8 cellular contexts compared by ENCODE assay signal in genomic region chr16:81513204-81514040, GRCh38.
DNase-seq lines count a peak whose midpoint lies in the region; ATAC-seq and TF ChIP-seq lines count a peak whose summit lies in the region.

No MANE protein-coding gene starts in this region.

- H3K27ac ChIP-seq in heart right ventricle (peak overlapping the region in 9 of 10 donors; percentile 7 to 77 (median 60)), skeletal muscle tissue (ENCODE audit: low read depth, low read length) (peak overlapping the region; percentile 54)

- TF ChIP-seq CTCF in heart right ventricle (IDR thresholded peaks at IDR 0.05): no peak

- H3K4me1 ChIP-seq in heart right ventricle: peaks cover 0 to 68% (median 50%) of the 10 kb centered on the region in 9 donors
- H3K4me1 ChIP-seq in skeletal muscle tissue (ENCODE audit: control insufficient read depth in 3 of 3, insufficient read depth in 3 of 3, low read length in 3 of 3): peaks cover 18 to 28% (median 18%) of the 10 kb centered on the region in 3 donors

- H3K36me3 ChIP-seq in MG63 (peaks cover 4% of the 10 kb centered on the region), heart right ventricle (peaks cover 0 to 4% (median 0%) of the 10 kb centered on the region in 9 donors), skeletal muscle tissue (ENCODE audit: control insufficient read depth in 3 of 3, insufficient read depth in 3 of 3, low read length in 3 of 3) (no peaks in the 10 kb centered on the region)

- intact Hi-C loops in heart right ventricle (cut with DNase I): no loop called here

- WGBS in heart right ventricle, 2 donors: 40 to 50% methylated on average over 21 of the region's 21 CpGs

- ATAC-seq in GM19463 (IDR thresholded peaks at IDR 0.05; ENCODE audit: unreplicated experiment) (peak; percentile 25), heart right ventricle (peak; percentile 72 to 88 (median 78)), HG03457 (IDR thresholded peaks at IDR 0.05; ENCODE audit: unreplicated experiment) (no peak), HG03571 (IDR thresholded peaks at IDR 0.05; ENCODE audit: unreplicated experiment) (no peak)

- H3K27me3 ChIP-seq in MG63 (no peaks in the 10 kb centered on the region), heart right ventricle (no peaks in the 10 kb centered on the region), skeletal muscle tissue (ENCODE audit: control insufficient read depth in 3 of 3, insufficient read depth in 3 of 3, low read length in 3 of 3) (no peaks in the 10 kb centered on the region)

- DNase-seq in MG63: peak; percentile 65
- peak; percentile 76 to 77 for DNase-seq in heart right ventricle
- DNase-seq in activated CD4-positive, alpha-beta T cell treated with anti-CD3 and anti-CD28 coated beads, Interleukin-2, amount 50 U/mL, for 1 hour: no peak
- no peak for DNase-seq in central memory CD4-positive, alpha-beta T cell

- no peak overlapping the region for H3K4me3 ChIP-seq in MG63
- no peak overlapping the region for H3K4me3 ChIP-seq in heart right ventricle
- peak overlapping the region; percentile 35 to 40 (median 38) for H3K4me3 ChIP-seq in skeletal muscle tissue (ENCODE audit: low read length in 3 of 3)

- peak overlapping the region in 1 of 3 donors; percentile 64 for H3K9ac ChIP-seq in skeletal muscle tissue (ENCODE audit: low read depth in 1 of 3, low read length in 3 of 3)

- H3K9me3 ChIP-seq in MG63: no peaks in the 10 kb centered on the region
- H3K9me3 ChIP-seq in heart right ventricle: no peaks in the 10 kb centered on the region
- H3K9me3 ChIP-seq in skeletal muscle tissue (ENCODE audit: control insufficient read depth in 3 of 3, low read length in 3 of 3): no peaks in the 10 kb centered on the region

Comparison
In these comparisons a context has a peak if more than half of its experiments do, and no peak if none do; other contexts are left out.
1. ATAC-seq: peak in GM19463 (single experiment) and heart right ventricle (8 of 8); none in HG03457 (single experiment) and HG03571 (single experiment).
2. DNase-seq: peak in MG63 (single experiment) and heart right ventricle (2 of 2); none in activated CD4-positive, alpha-beta T cell treated with anti-CD3 and anti-CD28 coated beads, Interleukin-2, amount 50 U/mL, for 1 hour (single experiment) and central memory CD4-positive, alpha-beta T cell (single experiment).
3. H3K4me3 ChIP-seq: peak in skeletal muscle tissue (3 of 3); none in MG63 (single experiment) and heart right ventricle (0 of 10).